Comparison of ENCODE assay signal across 1 cellular context in genomic region chr2:230410861-230411464, GRCh38.
TF ChIP-seq lines count a peak whose summit lies in the region.

No MANE protein-coding gene starts in this region.

TF ChIP-seq in HepG2, 621 proteins besides CTCF, POLR2A, EP300 and RAD21 (continued from another document):
- TF ChIP-seq ZEB1 (IDR thresholded peaks at IDR 0.05; ENCODE audit: insufficient replicate concordance, low read depth) (peak; percentile 13), IKZF4 (CRISPR knock-in tag; IDR thresholded peaks at IDR 0.05; ENCODE audit: borderline replicate concordance, low read depth, not compliant biosample characterization) (peak; percentile 19), HDAC2 (CRISPR knock-in tag; IDR thresholded peaks at IDR 0.05) (peak; percentile 25; the same call in 1 of the 2 replicates), ZNF619 (CRISPR knock-in tag; IDR thresholded peaks at IDR 0.05) (0 out of 2 replicates have a peak, but pooled peaks have one; percentile 23), ZBTB4 (CRISPR knock-in tag; IDR thresholded peaks at IDR 0.05; ENCODE audit: borderline replicate concordance) (0 out of 2 replicates have a peak, but pooled peaks have one; percentile 43), ZBTB3 (CRISPR knock-in tag; IDR thresholded peaks at IDR 0.05; ENCODE audit: borderline replicate concordance, low read depth) (no peak)
- TF ChIP-seq, protein P1, sequence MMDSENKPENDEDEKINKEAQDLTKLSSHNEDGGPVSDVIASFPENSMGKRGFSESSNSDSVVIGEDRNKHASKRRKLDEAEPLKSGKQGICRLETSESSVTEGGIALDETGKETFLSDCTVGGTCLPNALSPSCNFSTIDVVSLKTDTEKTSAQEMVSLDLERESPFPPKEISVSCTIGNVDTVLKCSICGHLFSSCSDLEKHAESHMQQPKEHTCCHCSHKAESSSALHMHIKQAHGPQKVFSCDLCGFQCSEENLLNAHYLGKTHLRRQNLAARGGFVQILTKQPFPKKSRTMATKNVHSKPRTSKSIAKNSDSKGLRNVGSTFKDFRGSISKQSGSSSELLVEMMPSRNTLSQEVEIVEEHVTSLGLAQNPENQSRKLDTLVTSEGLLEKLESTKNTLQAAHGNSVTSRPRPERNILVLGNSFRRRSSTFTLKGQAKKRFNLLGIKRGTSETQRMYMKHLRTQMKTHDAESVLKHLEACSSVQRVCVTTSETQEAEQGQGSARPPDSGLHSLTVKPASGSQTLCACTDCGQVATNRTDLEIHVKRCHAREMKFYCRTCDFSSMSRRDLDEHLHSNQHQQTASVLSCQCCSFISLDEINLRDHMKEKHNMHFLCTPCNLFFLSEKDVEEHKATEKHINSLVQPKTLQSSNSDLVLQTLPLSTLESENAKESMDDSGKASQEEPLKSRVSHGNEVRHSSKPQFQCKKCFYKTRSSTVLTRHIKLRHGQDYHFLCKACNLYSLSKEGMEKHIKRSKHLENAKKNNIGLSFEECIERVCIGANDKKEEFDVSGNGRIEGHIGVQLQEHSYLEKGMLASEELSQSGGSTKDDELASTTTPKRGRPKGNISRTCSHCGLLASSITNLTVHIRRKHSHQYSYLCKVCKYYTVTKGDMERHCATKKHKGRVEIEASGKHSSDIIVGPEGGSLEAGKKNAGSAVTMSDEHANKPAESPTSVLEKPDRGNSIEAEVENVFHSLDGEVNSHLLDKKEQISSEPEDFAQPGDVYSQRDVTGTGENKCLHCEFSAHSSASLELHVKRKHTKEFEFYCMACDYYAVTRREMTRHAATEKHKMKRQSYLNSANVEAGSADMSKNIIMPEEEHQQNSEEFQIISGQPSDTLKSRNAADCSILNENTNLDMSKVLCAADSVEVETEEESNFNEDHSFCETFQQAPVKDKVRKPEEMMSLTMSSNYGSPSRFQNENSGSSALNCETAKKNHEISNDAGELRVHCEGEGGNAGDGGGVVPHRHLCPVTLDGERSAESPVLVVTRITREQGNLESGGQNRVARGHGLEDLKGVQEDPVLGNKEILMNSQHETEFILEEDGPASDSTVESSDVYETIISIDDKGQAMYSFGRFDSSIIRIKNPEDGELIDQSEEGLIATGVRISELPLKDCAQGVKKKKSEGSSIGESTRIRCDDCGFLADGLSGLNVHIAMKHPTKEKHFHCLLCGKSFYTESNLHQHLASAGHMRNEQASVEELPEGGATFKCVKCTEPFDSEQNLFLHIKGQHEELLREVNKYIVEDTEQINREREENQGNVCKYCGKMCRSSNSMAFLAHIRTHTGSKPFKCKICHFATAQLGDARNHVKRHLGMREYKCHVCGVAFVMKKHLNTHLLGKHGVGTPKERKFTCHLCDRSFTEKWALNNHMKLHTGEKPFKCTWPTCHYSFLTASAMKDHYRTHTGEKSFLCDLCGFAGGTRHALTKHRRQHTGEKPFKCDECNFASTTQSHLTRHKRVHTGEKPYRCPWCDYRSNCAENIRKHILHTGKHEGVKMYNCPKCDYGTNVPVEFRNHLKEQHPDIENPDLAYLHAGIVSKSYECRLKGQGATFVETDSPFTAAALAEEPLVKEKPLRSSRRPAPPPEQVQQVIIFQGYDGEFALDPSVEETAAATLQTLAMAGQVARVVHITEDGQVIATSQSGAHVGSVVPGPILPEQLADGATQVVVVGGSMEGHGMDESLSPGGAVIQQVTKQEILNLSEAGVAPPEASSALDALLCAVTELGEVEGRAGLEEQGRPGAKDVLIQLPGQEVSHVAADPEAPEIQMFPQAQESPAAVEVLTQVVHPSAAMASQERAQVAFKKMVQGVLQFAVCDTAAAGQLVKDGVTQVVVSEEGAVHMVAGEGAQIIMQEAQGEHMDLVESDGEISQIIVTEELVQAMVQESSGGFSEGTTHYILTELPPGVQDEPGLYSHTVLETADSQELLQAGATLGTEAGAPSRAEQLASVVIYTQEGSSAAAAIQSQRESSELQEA (CRISPR knock-in tag; IDR thresholded peaks at IDR 0.05; ENCODE audit: not compliant biosample characterization): peak; percentile 45
